In genomic region chr6:125808060-125808459, GRCh38 we compare ENCODE assay signal across 1 cellular context.
TF ChIP-seq lines count a peak whose summit lies in the region.

No MANE protein-coding gene starts in this region.

TF ChIP-seq in GM12878, 131 proteins besides CTCF, POLR2A, EP300 and RAD21:
- TF ChIP-seq IKZF1 (conservative IDR thresholded peaks at IDR 0.05) (peak; percentile 29; the same call in 1 of the 2 replicates), HDGF (IDR thresholded peaks at IDR 0.05) (no peak), PAX8 (IDR thresholded peaks at IDR 0.05) (no peak), MYB (IDR thresholded peaks at IDR 0.05; ENCODE audit: borderline replicate concordance, low read depth, low read length) (no peak), BCL11A (IDR thresholded peaks at IDR 0.05; ENCODE audit: low read depth, low read length) (0 out of 2 replicates have a peak, but pooled peaks have one; percentile 13), IKZF2 (IDR thresholded peaks at IDR 0.05) (peak; percentile 30 to 38; a peak in 1 of 4 replicates), NBN (IDR thresholded peaks at IDR 0.05) (0 out of 2 replicates have a peak, but pooled peaks have one; percentile 16), MTA2 (IDR thresholded peaks at IDR 0.05; ENCODE audit: low read depth) (0 out of 2 replicates have a peak, but pooled peaks have one; percentile 31), RUNX3 (IDR thresholded peaks at IDR 0.05; ENCODE audit: low read length) (peak; percentile 81), ZNF24 (IDR thresholded peaks at IDR 0.05) (no peak), TCF12 (IDR thresholded peaks at IDR 0.05; ENCODE audit: low read depth, low read length) (no peak), CEBPZ (IDR thresholded peaks at IDR 0.05; ENCODE audit: low read depth, low read length) (no peak), KLF5 (IDR thresholded peaks at IDR 0.05; ENCODE audit: partially characterized antibody) (no peak), EED (IDR thresholded peaks at IDR 0.05; ENCODE audit: low read depth) (peak; percentile 77), ZZZ3 (IDR thresholded peaks at IDR 0.05; ENCODE audit: control insufficient read depth, insufficient read length, low read depth) (no peak), MEF2B (IDR thresholded peaks at IDR 0.05; ENCODE audit: partially characterized antibody, poor library complexity, severe bottlenecking) (no peak)
- TF ChIP-seq, protein P1, sequence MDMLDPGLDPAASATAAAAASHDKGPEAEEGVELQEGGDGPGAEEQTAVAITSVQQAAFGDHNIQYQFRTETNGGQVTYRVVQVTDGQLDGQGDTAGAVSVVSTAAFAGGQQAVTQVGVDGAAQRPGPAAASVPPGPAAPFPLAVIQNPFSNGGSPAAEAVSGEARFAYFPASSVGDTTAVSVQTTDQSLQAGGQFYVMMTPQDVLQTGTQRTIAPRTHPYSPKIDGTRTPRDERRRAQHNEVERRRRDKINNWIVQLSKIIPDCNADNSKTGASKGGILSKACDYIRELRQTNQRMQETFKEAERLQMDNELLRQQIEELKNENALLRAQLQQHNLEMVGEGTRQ (IDR thresholded peaks at IDR 0.05; ENCODE audit: borderline replicate concordance, low read depth, low read length): no peak
- TF ChIP-seq, protein P2, sequence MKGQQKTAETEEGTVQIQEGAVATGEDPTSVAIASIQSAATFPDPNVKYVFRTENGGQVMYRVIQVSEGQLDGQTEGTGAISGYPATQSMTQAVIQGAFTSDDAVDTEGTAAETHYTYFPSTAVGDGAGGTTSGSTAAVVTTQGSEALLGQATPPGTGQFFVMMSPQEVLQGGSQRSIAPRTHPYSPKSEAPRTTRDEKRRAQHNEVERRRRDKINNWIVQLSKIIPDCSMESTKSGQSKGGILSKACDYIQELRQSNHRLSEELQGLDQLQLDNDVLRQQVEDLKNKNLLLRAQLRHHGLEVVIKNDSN (IDR thresholded peaks at IDR 0.05; ENCODE audit: borderline replicate concordance, extremely low read length, insufficient read depth, low read depth, low read length): no peak
- TF ChIP-seq, protein P3, sequence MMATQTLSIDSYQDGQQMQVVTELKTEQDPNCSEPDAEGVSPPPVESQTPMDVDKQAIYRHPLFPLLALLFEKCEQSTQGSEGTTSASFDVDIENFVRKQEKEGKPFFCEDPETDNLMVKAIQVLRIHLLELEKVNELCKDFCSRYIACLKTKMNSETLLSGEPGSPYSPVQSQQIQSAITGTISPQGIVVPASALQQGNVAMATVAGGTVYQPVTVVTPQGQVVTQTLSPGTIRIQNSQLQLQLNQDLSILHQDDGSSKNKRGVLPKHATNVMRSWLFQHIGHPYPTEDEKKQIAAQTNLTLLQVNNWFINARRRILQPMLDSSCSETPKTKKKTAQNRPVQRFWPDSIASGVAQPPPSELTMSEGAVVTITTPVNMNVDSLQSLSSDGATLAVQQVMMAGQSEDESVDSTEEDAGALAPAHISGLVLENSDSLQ (IDR thresholded peaks at IDR 0.05): no peak
